Comparison of ENCODE assay signal across 17 cellular contexts in genomic region chr13:26446751-26447150, GRCh38.
DNase-seq lines count a peak whose midpoint lies in the region; ATAC-seq and TF ChIP-seq lines count a peak whose summit lies in the region.
"Had no signal": no experiment of that assay in that cellular context is flagged by ENCODE, and none has a peak within 500 bp of the region (broad histone marks: within the 10 kb centered on the region; RNA-seq: fewer than 3 reads in every experiment).

No MANE protein-coding gene starts in this region.

- no peaks in the 10 kb centered on the region for H3K4me1 ChIP-seq in PC-3 (ENCODE audit: insufficient read depth, low read length)
- H3K4me1 ChIP-seq in SJCRH30: peaks cover 6% of the 10 kb centered on the region; the same call in 1 of the 2 replicates
- H3K4me1 ChIP-seq: A549, BLaER1 had no signal

- no peak overlapping the region for H3K9ac ChIP-seq in PC-3 (ENCODE audit: low read length)
- H3K9ac ChIP-seq: BLaER1 had no signal

- H3K4me2 ChIP-seq in PC-3 (ENCODE audit: low read length): no peak overlapping the region
- H3K4me2 ChIP-seq: A549, BLaER1 had no signal

- intact Hi-C loops in PC-3 (cut with micrococcal nuclease): no loop called here

- H3K4me3 ChIP-seq in PC-3 (ENCODE audit: low read length) (no peak overlapping the region), epithelial cell of esophagus (ENCODE audit: low read length) (no peak overlapping the region), SJCRH30 (no peak overlapping the region)
- H3K4me3 ChIP-seq: A549, BLaER1, GM12878 had no signal

- H2AFZ ChIP-seq in PC-3 (ENCODE audit: low read length): no peak overlapping the region

- H3K9me3 ChIP-seq in PC-3 (ENCODE audit: low read length) (no peaks in the 10 kb centered on the region), SJCRH30 (replicated peaks) (no peaks in the 10 kb centered on the region)
- H3K9me3 ChIP-seq: A549, BLaER1 had no signal

- ATAC-seq in PC-3: no peak
- ATAC-seq: A549, GM12878 had no signal

- no peaks in the 10 kb centered on the region for H3K79me2 ChIP-seq in PC-3 (ENCODE audit: low read length)

- no peaks in the 10 kb centered on the region for H3K36me3 ChIP-seq in PC-3 (ENCODE audit: low read depth, low read length)
- no peaks in the 10 kb centered on the region for H3K36me3 ChIP-seq in SJCRH30
- H3K36me3 ChIP-seq: BLaER1 had no signal

- H3F3A ChIP-seq in PC-3 (ENCODE audit: low read length, unreplicated experiment): no peaks in the 10 kb centered on the region

- H3K27ac ChIP-seq in PC-3 (ENCODE audit: low read length): no peak overlapping the region
- H3K27ac ChIP-seq in SJCRH30: no peak overlapping the region
- H3K27ac ChIP-seq: 22Rv1, A549, BLaER1 had no signal

- DNase-seq in EL: peak; percentile 41
- peak; percentile 18 for DNase-seq in HT1080 (ENCODE audit: low read depth)
- DNase-seq in PC-3: peak; percentile 10
- DNase-seq in epithelial cell of esophagus (ENCODE audit: low read depth): peak; percentile 9
- DNase-seq in stimulated activated CD4-positive, alpha-beta T cell treated with anti-CD3 and anti-CD28 coated beads, Interleukin-4, amount 100 ng/mL, for 1 hour: no peak
- DNase-seq in SJCRH30: no peak
- no peak for DNase-seq in stimulated activated CD4-positive, alpha-beta T cell treated with anti-CD3 and anti-CD28 coated beads, Interleukin-15, amount 100 ng/mL, for 24 hours
- DNase-seq in T-helper 1 cell: no peak
- DNase-seq: AML-193; CD4-positive, alpha-beta memory T cell; DMS153; DMS79; H9 had no signal

- POLR2A ChIA-PET in PC-3 (lab: Charles Lee; ENCODE audit: unreplicated experiment): no interaction called here

- CTCF ChIA-PET in PC-3 (lab: Charles Lee): no interaction called here

- TF ChIP-seq CTCF in PC-3 (conservative IDR thresholded peaks at IDR 0.05; ENCODE audit: low read depth, low read length) (no peak), epithelial cell of esophagus (IDR thresholded peaks at IDR 0.05; ENCODE audit: insufficient read depth, low read depth, low read length, missing control alignments) (no peak)

- H3K27me3 ChIP-seq in PC-3 (ENCODE audit: low read length) (0 out of 2 replicates have a peak, but pooled peaks cover 10% of the 10 kb centered on the region), SJCRH30 (no peaks in the 10 kb centered on the region)
- H3K27me3 ChIP-seq: BLaER1 had no signal

- no peaks in the 10 kb centered on the region for H3K9me2 ChIP-seq in PC-3 (replicated peaks; ENCODE audit: low read length)

- H4K20me1 ChIP-seq in PC-3 (ENCODE audit: low read length): no peaks in the 10 kb centered on the region
- H4K20me1 ChIP-seq: BLaER1 had no signal

- no TSS peak for BruUV-seq in PC-3 (replicated peaks; lab: Mats Ljungman, UMichigan)

Comparison
In these comparisons a context has a peak if more than half of its experiments do, and no peak if none do; other contexts are left out.
1. DNase-seq: peak in EL (single experiment), HT1080 (single experiment), PC-3 (single experiment) and epithelial cell of esophagus (single experiment); none in stimulated activated CD4-positive, alpha-beta T cell treated with anti-CD3 and anti-CD28 coated beads, Interleukin-4, amount 100 ng/mL, for 1 hour (single experiment), SJCRH30 (0 of 2), stimulated activated CD4-positive, alpha-beta T cell treated with anti-CD3 and anti-CD28 coated beads, Interleukin-15, amount 100 ng/mL, for 24 hours (single experiment) and T-helper 1 cell (0 of 5).